ENCODE assay signal across 24 cellular contexts in genomic region chr18:44712025-44712424, GRCh38. TPM values are rescaled to one million over a fixed set of nuclear protein-coding genes. Genes with fewer than 3 reads are reported as not detected.
DNase-seq lines count a peak whose midpoint lies in the region; ATAC-seq, FAIRE-seq and TF ChIP-seq lines count a peak whose summit lies in the region.
"Had no signal": no experiment of that assay in that cellular context is flagged by ENCODE, and none has a peak within 500 bp of the region (broad histone marks: within the 10 kb centered on the region; RNA-seq: fewer than 3 reads in every experiment).

No MANE protein-coding gene starts in this region.

- no peak overlapping the region for H4K5ac ChIP-seq in mesendoderm (ENCODE audit: low read length)

- H4K8ac ChIP-seq in mesendoderm (ENCODE audit: low read depth, low read length): no peak overlapping the region

- H3K4me1 ChIP-seq in HEK293 (ENCODE audit: control insufficient read depth, insufficient read depth, low read length) (peaks cover 2% of the 10 kb centered on the region), astrocyte (ENCODE audit: insufficient read depth, low read length) (peaks cover 14% of the 10 kb centered on the region), mesendoderm (ENCODE audit: control insufficient read depth, low read depth, low read length) (peaks cover 9% of the 10 kb centered on the region), spleen (peaks cover 0 to 59% (median 25%) of the 10 kb centered on the region in 6 donors)

- H3K79me2 ChIP-seq in astrocyte (ENCODE audit: insufficient read depth, low read length) (no peaks in the 10 kb centered on the region), mesendoderm (ENCODE audit: control insufficient read depth, insufficient read depth, low read length) (no peaks in the 10 kb centered on the region)

- no peak overlapping the region for H3K27ac ChIP-seq in HEK293 (ENCODE audit: extremely low read depth, low read depth, low read length)
- no peak overlapping the region for H3K27ac ChIP-seq in astrocyte (ENCODE audit: low read depth, low read length)
- peak overlapping the region; percentile 26 for H3K27ac ChIP-seq in mesendoderm (ENCODE audit: low read depth, low read length)
- no peak overlapping the region for H3K27ac ChIP-seq in spleen
- H3K27ac ChIP-seq: C4-2B, dorsolateral prefrontal cortex, heart right ventricle, thoracic aorta had no signal

- no peak overlapping the region for H2BK5ac ChIP-seq in mesendoderm (ENCODE audit: low read length)

- H3K9me3 Mint-ChIP-seq in astrocyte (ENCODE audit: unreplicated experiment): peaks cover 2% of the 10 kb centered on the region
- H3K9me3 Mint-ChIP-seq: central memory CD8-positive, alpha-beta T cell had no signal

- no peak overlapping the region for H3K23ac ChIP-seq in mesendoderm (ENCODE audit: low read length)

- WGBS in mesendoderm (ENCODE audit: extremely low coverage, insufficient coverage, low lambda C conversion rate): no CpG with 5 or more reads among the region's 2 CpGs
- 70 to 81% (median 73%) methylated on average over 2 of the region's 2 CpGs for WGBS in spleen, 5 donors

- H4K20me1 ChIP-seq in astrocyte (ENCODE audit: insufficient read depth, low read length): no peaks in the 10 kb centered on the region

- H3K79me1 ChIP-seq in mesendoderm (ENCODE audit: low read length): no peaks in the 10 kb centered on the region

- H3K27me3 Mint-ChIP-seq in astrocyte (ENCODE audit: low read depth, unreplicated experiment): no peaks in the 10 kb centered on the region
- H3K27me3 Mint-ChIP-seq: central memory CD8-positive, alpha-beta T cell had no signal

- TF ChIP-seq CTCF in HEK293 (tag by site-specific recombination; IDR thresholded peaks at IDR 0.05): no peak
- no peak for TF ChIP-seq CTCF in astrocyte (IDR thresholded peaks at IDR 0.05; ENCODE audit: insufficient read depth, low read depth, low read length)
- TF ChIP-seq CTCF in spleen (IDR thresholded peaks at IDR 0.05 in 8 of 11, conservative IDR thresholded peaks at IDR 0.05 in 3 of 11): no peak

- TF ChIP-seq POLR2A in spleen (IDR thresholded peaks at IDR 0.05): no peak

- intact Hi-C loops in spleen (cut with DNase I; ENCODE audit: low total_unique reads): no loop called here

- H3K56ac ChIP-seq in mesendoderm (ENCODE audit: low read length): no peak overlapping the region

- no peak overlapping the region for H3K4me2 ChIP-seq in astrocyte (ENCODE audit: low read length)
- no peak overlapping the region for H3K4me2 ChIP-seq in mesendoderm (ENCODE audit: low read length)

- H2BK120ac ChIP-seq in mesendoderm (ENCODE audit: low read depth, low read length): no peak overlapping the region

- peaks cover 8% of the 10 kb centered on the region for H3K36me3 Mint-ChIP-seq in astrocyte (ENCODE audit: low read depth, unreplicated experiment)

- H3K9me3 ChIP-seq in HEK293 (ENCODE audit: control insufficient read depth, insufficient read depth, low read depth, low read length): no peaks in the 10 kb centered on the region
- H3K9me3 ChIP-seq in astrocyte (ENCODE audit: insufficient read depth, low read depth, low read length): no peaks in the 10 kb centered on the region
- no peaks in the 10 kb centered on the region for H3K9me3 ChIP-seq in spleen
- H3K9me3 ChIP-seq: heart right ventricle, mucosa of descending colon, thoracic aorta had no signal

- H3K9ac ChIP-seq in astrocyte (ENCODE audit: low read length): no peak overlapping the region
- H3K9ac ChIP-seq in mesendoderm (ENCODE audit: low read length): no peak overlapping the region

- peak overlapping the region; percentile 61 for H3K18ac ChIP-seq in mesendoderm (ENCODE audit: low read length)

- POLR2A ChIA-PET in HEK293 (lab: Yijun Ruan, JAX): no interaction called here

- no peak for FAIRE-seq in astrocyte (lab: Jason Lieb, UNC)
- FAIRE-seq: HTR-8/SVneo had no signal

- H3K27ac Mint-ChIP-seq in astrocyte (ENCODE audit: unreplicated experiment): peak overlapping the region; percentile 44
- H3K27ac Mint-ChIP-seq: activated naive CD4-positive, alpha-beta T cell treated with anti-CD3 and anti-CD28 coated beads, Interleukin-2, amount 50 U/mL, for 72 hours; activated T-cell treated with anti-CD3 and anti-CD28 coated beads, Interleukin-2, amount 50 U/mL, for 72 hours had no signal

- no peak for ATAC-seq in GM21619 (IDR thresholded peaks at IDR 0.05; ENCODE audit: unreplicated experiment)
- ATAC-seq: activated naive CD4-positive, alpha-beta T cell treated with anti-CD3 and anti-CD28 coated beads, Interleukin-2, amount 50 U/mL, for 72 hours; activated T-cell treated with anti-CD3 and anti-CD28 coated beads, Interleukin-2, amount 50 U/mL, for 72 hours; heart right ventricle; left ventricle myocardium superior; mucosa of descending colon had no signal

- CTCF ChIA-PET in HEK293 (lab: Yijun Ruan, JAX): interaction anchor here (0.6 to 0.7 kb wide), 2 partner anchors 55 to 89 kb away, joined by 4 read pairs; no protein-coding TSS in a partner anchor

- H3K4me3 ChIP-seq in HEK293 (ENCODE audit: low read depth, low read length) (no peak overlapping the region), astrocyte (ENCODE audit: insufficient read depth, low read depth, low read length) (no peak overlapping the region), mesendoderm (ENCODE audit: low read length) (no peak overlapping the region), spleen (no peak overlapping the region)
- H3K4me3 ChIP-seq: dorsolateral prefrontal cortex, heart right ventricle, mucosa of descending colon, thoracic aorta had no signal

- in situ Hi-C loops in G401 (cut with HindIII; ENCODE audit: low sequenced_read_pairs): no loop called here

- H3K36me3 ChIP-seq in HEK293 (ENCODE audit: control insufficient read depth in 2 of 2, insufficient read depth in 1 of 2, low read length in 2 of 2): peaks cover 0 to 6% of the 10 kb centered on the region in 2 experiments; a peak in 2 of 3 replicates
- no peaks in the 10 kb centered on the region for H3K36me3 ChIP-seq in astrocyte (ENCODE audit: insufficient read depth, low read length)
- H3K36me3 ChIP-seq in mesendoderm (ENCODE audit: control insufficient read depth, insufficient read depth, low read length): no peaks in the 10 kb centered on the region
- H3K36me3 ChIP-seq in spleen: peaks cover 0 to 23% (median 0%) of the 10 kb centered on the region in 6 donors
- H3K36me3 ChIP-seq: thoracic aorta had no signal

- peaks cover 30% of the 10 kb centered on the region for H3K4me1 Mint-ChIP-seq in astrocyte (ENCODE audit: low read depth, unreplicated experiment)

- H2BK15ac ChIP-seq in mesendoderm (replicated peaks; ENCODE audit: low read depth): no peak overlapping the region

- no peak overlapping the region for H2AK5ac ChIP-seq in mesendoderm (ENCODE audit: low read length)

- no peaks in the 10 kb centered on the region for H3K27me3 ChIP-seq in astrocyte (ENCODE audit: insufficient read depth, low read length)
- H3K27me3 ChIP-seq in mesendoderm (ENCODE audit: insufficient read depth, low read length, poor library complexity): no peaks in the 10 kb centered on the region
- H3K27me3 ChIP-seq in spleen (replicated peaks in 1 of 7): no peaks in the 10 kb centered on the region
- H3K27me3 ChIP-seq: dorsolateral prefrontal cortex had no signal

- H3K4ac ChIP-seq in mesendoderm (ENCODE audit: low read depth, low read length): no peak overlapping the region

- DNase-seq in G401 (ENCODE audit: low spot score): peak; percentile 21
- DNase-seq in astrocyte (ENCODE audit: low read depth): no peak
- peak; percentile 77 for DNase-seq in mesendoderm
- no peak for DNase-seq in RKO (ENCODE audit: low spot score)
- DNase-seq in SKM-1 (lab: John Stamatoyannopoulos, UW; ENCODE audit: unreplicated experiment): no peak
- no peak for DNase-seq in spleen
- DNase-seq: activated T-cell treated with anti-CD3 and anti-CD28 coated beads, Interleukin-2, amount 50 U/mL, for 72 hours; aorta; dorsolateral prefrontal cortex; heart right ventricle; Kasumi-1; left ventricle myocardium superior; mucosa of descending colon; NCI-H1092 treated with DMSO at 0.1 percent for 48 hours; NCI-H2107; NCI-H524; stimulated activated CD4-positive, alpha-beta T cell treated with anti-CD3 and anti-CD28 coated beads, Interleukin-1b, Interleukin-23, amount 100 ng/mL, for 48 hours had no signal

- H2AFZ ChIP-seq in astrocyte (ENCODE audit: low read depth, low read length): no peak overlapping the region

- no peak overlapping the region for H3K4me3 Mint-ChIP-seq in astrocyte (ENCODE audit: unreplicated experiment)
- H3K4me3 Mint-ChIP-seq: activated T-cell treated with anti-CD3 and anti-CD28 coated beads, Interleukin-2, amount 50 U/mL, for 72 hours; central memory CD8-positive, alpha-beta T cell had no signal

TF ChIP-seq in HEK293, 187 proteins besides CTCF, POLR2A, EP300 and RAD21 (continues in another document):
- TF ChIP-seq ZFP3 (tag by site-specific recombination; IDR thresholded peaks at IDR 0.05; ENCODE audit: low read depth) (no peak), KLF9 (tag by site-specific recombination; IDR thresholded peaks at IDR 0.05; ENCODE audit: low read depth) (no peak), ZNF324 (tag by site-specific recombination; IDR thresholded peaks at IDR 0.05) (no peak), GFI1B (tag by site-specific recombination; IDR thresholded peaks at IDR 0.05) (no peak), ZNF146 (tag by site-specific recombination; IDR thresholded peaks at IDR 0.05) (no peak), ZNF184 (tag by site-specific recombination; IDR thresholded peaks at IDR 0.05) (no peak), ZIC2 (tag by site-specific recombination; IDR thresholded peaks at IDR 0.05) (peak; percentile 43), ZBTB44 (tag by site-specific recombination; IDR thresholded peaks at IDR 0.05) (no peak)

RNA-seq across cellular contexts. Expression of gene SETBP1, which starts 31.3 kb away (rescaled TPM):
- total RNA-seq in G401 (2014; rRNA removed; shearing (Covaris generic)): not detected in 2 replicates
- total RNA-seq in astrocyte (8.5 and 12.4 TPM in 2 replicates), spleen (10 to 100 TPM; 24.2 to 50.7 (median 39.8) TPM)
- 1.9 TPM for polyA plus RNA-seq in mesendoderm (2013, experiment 1 of 2)
- polyA plus RNA-seq in mesendoderm (2013, experiment 2 of 2): 1.9 TPM
- 1 to 10 TPM; 2.0 to 3.7 (median 3.4) TPM for polyA plus RNA-seq in spleen

Comparison
In these comparisons a context has a peak if more than half of its experiments do, and no peak if none do; other contexts are left out.
1. DNase-seq: peak in G401 (single experiment) and mesendoderm (single experiment); none in astrocyte (single experiment), RKO (single experiment), SKM-1 (single experiment) and spleen (single experiment).